ENCODE assay signal across 28 cellular contexts in the genomic region with DNA sequence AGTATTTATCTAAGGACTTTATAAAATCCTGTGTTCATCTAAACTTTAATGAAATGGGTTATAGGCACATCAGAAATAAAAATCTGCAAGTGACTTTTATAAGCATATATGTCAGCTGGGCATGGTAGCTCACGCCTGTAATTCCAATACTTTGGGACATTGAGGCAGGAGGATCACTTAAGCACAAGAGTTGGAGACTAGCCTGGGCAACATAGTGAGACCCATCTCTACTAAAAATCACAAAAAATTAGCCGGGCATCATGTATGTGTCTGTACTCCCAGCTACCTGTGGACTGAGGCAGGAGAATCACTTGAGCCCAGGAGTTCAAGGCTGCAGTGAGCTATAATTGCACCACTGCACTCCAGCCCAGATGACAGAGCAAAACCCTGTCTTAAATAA.
"Had no signal": no experiment of that assay in that cellular context is flagged by ENCODE, and none has a peak within 500 bp of the region (broad histone marks: within the 10 kb centered on the region; RNA-seq: fewer than 3 reads in every experiment).

No MANE protein-coding gene starts in this region.

- H3K4me1 ChIP-seq: parathyroid adenoma, testis had no signal

- ATAC-seq: lower lobe of right lung; mucosa of descending colon; natural killer cell treated with Interleukin-12 subunit alpha and Interleukin-12 subunit beta and Interleukin-15 and Interleukin-18, amount 100 ng/mL, for 72 hours; sciatic nerve; stimulated activated effector memory CD8-positive, alpha-beta T cell treated with anti-CD3 and anti-CD28 coated beads, Interleukin-12 subunit alpha, Interleukin-12 subunit beta, amount 100 ng/mL, for 72 hours; stimulated activated naive CD8-positive, alpha-beta T cell treated with anti-CD3 and anti-CD28 coated beads, Interleukin-15, Interleukin-2, amounts not matched to agents 100 U/mL and 50 U/mL, for 24 hours had no signal

- H3K4me3 ChIP-seq: coronary artery, esophagus muscularis mucosa, heart right ventricle, lower lobe of right lung, mucosa of descending colon, testis, tibial artery, upper lobe of left lung had no signal

- H3K9ac ChIP-seq: parathyroid adenoma had no signal

- H3K79me2 ChIP-seq: parathyroid adenoma had no signal

- H3K36me3 ChIP-seq: esophagus muscularis mucosa, heart right ventricle, lower lobe of right lung, neutrophil, tibial artery, upper lobe of left lung had no signal

- H3K27ac ChIP-seq: coronary artery, esophagus muscularis mucosa, heart right ventricle, lower lobe of right lung, neutrophil, parathyroid adenoma, testis, tibial artery, upper lobe of left lung had no signal

- H3K27me3 ChIP-seq: esophagus muscularis mucosa, heart right ventricle, neutrophil, testis, tibial artery, upper lobe of left lung had no signal

- H2AFZ ChIP-seq: parathyroid adenoma had no signal

- FAIRE-seq: endothelial cell of umbilical vein, urothelium cell line had no signal

- H3K9me3 ChIP-seq: esophagus muscularis mucosa, heart right ventricle, lower lobe of right lung, mucosa of descending colon, neutrophil, testis, tibial artery, upper lobe of left lung had no signal

- DNase-seq: dermis blood vessel endothelial cell; effector memory CD4-positive, alpha-beta T cell; foreskin melanocyte; glutamatergic neuron; heart right ventricle; hypothalamus; immature natural killer cell; islet precursor cell; left ventricle myocardium superior; lower lobe of right lung; mucosa of descending colon; naive B cell; stimulated activated CD4-positive, alpha-beta T cell treated with anti-CD3 and anti-CD28 coated beads, Interleukin-2, amount 100 ng/mL, for 24 hours; stimulated activated CD4-positive, alpha-beta T cell treated with anti-CD3 and anti-CD28 coated beads, Interleukin-4, amount 100 ng/mL, for 24 hours; stimulated activated naive CD8-positive, alpha-beta T cell treated with anti-CD3 and anti-CD28 coated beads, Interleukin-15, Interleukin-2, amounts not matched to agents 100 U/mL and 50 U/mL, for 24 hours; substantia nigra; testis; tibial artery; upper lobe of left lung had no signal
